In genomic region chr5:91028518-91028956, GRCh38 we compare ENCODE assay signal across 1 cellular context.
TF ChIP-seq lines count a peak whose summit lies in the region.

No MANE protein-coding gene starts in this region.

TF ChIP-seq in K562, 482 proteins besides CTCF, POLR2A, EP300 and RAD21 (continued from another document and continues in another):
- no peak for TF ChIP-seq TRIM25 (IDR thresholded peaks at IDR 0.05; ENCODE audit: borderline replicate concordance)
- TF ChIP-seq CHD4 (IDR thresholded peaks at IDR 0.05; ENCODE audit: insufficient read depth, insufficient replicate concordance, low read depth, low read length, poor library complexity, severe bottlenecking), result no peak
- TF ChIP-seq KDM4B (IDR thresholded peaks at IDR 0.05; ENCODE audit: borderline replicate concordance in 2 of 2, low read depth in 1 of 2), result no peak
- TF ChIP-seq MCM2 (IDR thresholded peaks at IDR 0.05; ENCODE audit: low read depth), result no peak
- TF ChIP-seq KHSRP (IDR thresholded peaks at IDR 0.05), result no peak
- no peak for TF ChIP-seq NELFE (IDR thresholded peaks at IDR 0.05; ENCODE audit: insufficient read depth, insufficient read length)
- no peak for TF ChIP-seq ZNF511 (CRISPR knock-in tag; IDR thresholded peaks at IDR 0.05)
- TF ChIP-seq ETV1 (tag; conservative IDR thresholded peaks at IDR 0.05; ENCODE audit: low read depth), result no peak
- no peak for TF ChIP-seq HEY1 (CRISPR knock-in tag; IDR thresholded peaks at IDR 0.05; ENCODE audit: borderline replicate concordance)
- no peak for TF ChIP-seq NUFIP1 (IDR thresholded peaks at IDR 0.05; ENCODE audit: partially characterized antibody)
- no peak for TF ChIP-seq ELK3 (CRISPR knock-in tag; IDR thresholded peaks at IDR 0.05)
- TF ChIP-seq ZNF318 (IDR thresholded peaks at IDR 0.05; ENCODE audit: borderline replicate concordance in 1 of 2, low read depth in 1 of 2), result peak in 1 of 2 experiments; percentile 35; a peak in 1 of 4 replicates
- no peak for TF ChIP-seq ZNF217 (CRISPR knock-in tag; IDR thresholded peaks at IDR 0.05)
- TF ChIP-seq NFXL1 (CRISPR knock-in tag; IDR thresholded peaks at IDR 0.05), result no peak
- TF ChIP-seq TCF15 (CRISPR knock-in tag; IDR thresholded peaks at IDR 0.05), result no peak
- TF ChIP-seq NKRF (IDR thresholded peaks at IDR 0.05; ENCODE audit: borderline replicate concordance), result no peak
- no peak for TF ChIP-seq THRB (CRISPR knock-in tag; conservative IDR thresholded peaks at IDR 0.05)
- no peak for TF ChIP-seq CREB1 (IDR thresholded peaks at IDR 0.05)
- TF ChIP-seq CREB1 (CRISPR knock-in tag; IDR thresholded peaks at IDR 0.05), result no peak
- no peak for TF ChIP-seq COPS2 (conservative IDR thresholded peaks at IDR 0.05)
- no peak for TF ChIP-seq SFPQ (IDR thresholded peaks at IDR 0.05; ENCODE audit: low read depth, low read length)
- no peak for TF ChIP-seq MLX (CRISPR knock-in tag; conservative IDR thresholded peaks at IDR 0.05)
- no peak for TF ChIP-seq ADNP (tag; IDR thresholded peaks at IDR 0.05)
- TF ChIP-seq IRF1 (CRISPR knock-in tag; IDR thresholded peaks at IDR 0.05; ENCODE audit: borderline replicate concordance), result no peak
- TF ChIP-seq ZBTB2 (IDR thresholded peaks at IDR 0.05), result no peak
- TF ChIP-seq STAT6 (CRISPR knock-in tag; IDR thresholded peaks at IDR 0.05), result no peak
- no peak for TF ChIP-seq CCNT2 (IDR thresholded peaks at IDR 0.05; ENCODE audit: borderline replicate concordance, extremely low read depth, insufficient read length, low read depth, low read length)
- TF ChIP-seq MTF1 (CRISPR knock-in tag; IDR thresholded peaks at IDR 0.05; ENCODE audit: borderline replicate concordance), result no peak
- no peak for TF ChIP-seq CBX8 (IDR thresholded peaks at IDR 0.05; ENCODE audit: borderline replicate concordance, extremely low read depth, low read depth, low read length, poor library complexity, severe bottlenecking)
- TF ChIP-seq SMARCE1 (IDR thresholded peaks at IDR 0.05), result peak; percentile 28; the same call in 1 of the 2 replicates
- no peak for TF ChIP-seq ZNF165 (CRISPR knock-in tag; IDR thresholded peaks at IDR 0.05; ENCODE audit: borderline replicate concordance)
